ENCODE assay signal across 20 cellular contexts in genomic region chr6:35457907-35458306, GRCh38. TPM values are rescaled to one million over a fixed set of nuclear protein-coding genes. Genes with fewer than 3 reads are reported as not detected.
A peak's percentile ranks its signal among the peaks of the same experiment; 100 is the strongest.
DNase-seq lines count a peak whose midpoint lies in the region; ATAC-seq and TF ChIP-seq lines count a peak whose summit lies in the region.
"Had no signal": no experiment of that assay in that cellular context is flagged by ENCODE, and none has a peak within 500 bp of the region (broad histone marks: within the 10 kb centered on the region; RNA-seq: fewer than 3 reads in every experiment).

No MANE protein-coding gene starts in this region.

- peak in 1 of 2 experiments; percentile 32; a peak in 2 of 4 replicates for TF ChIP-seq CTCF in GM23338 (conservative IDR thresholded peaks at IDR 0.05; ENCODE audit: low read depth in 2 of 2)
- no peak for TF ChIP-seq CTCF in Loucy (conservative IDR thresholded peaks at IDR 0.05; ENCODE audit: low read length)
- TF ChIP-seq CTCF in endodermal cell (conservative IDR thresholded peaks at IDR 0.05) = peak; percentile 44
- TF ChIP-seq CTCF in neural progenitor cell (IDR thresholded peaks at IDR 0.05) = no peak

- H3F3A ChIP-seq in GM23338 (replicated peaks; ENCODE audit: low read depth) (no peaks in the 10 kb centered on the region), Loucy (ENCODE audit: low read depth) (no peaks in the 10 kb centered on the region), neural progenitor cell (ENCODE audit: low read depth) (peaks cover 13% of the 10 kb centered on the region)

- H3K27me3 ChIP-seq in GM23338 (ENCODE audit: insufficient read depth) (peaks cover 7% of the 10 kb centered on the region; the same call in 1 of the 2 replicates), Loucy (ENCODE audit: insufficient read depth, low read length, poor library complexity, severe bottlenecking) (no peaks in the 10 kb centered on the region), endodermal cell (ENCODE audit: control insufficient read depth, insufficient read depth, low read length, poor library complexity, severe bottlenecking) (no peaks in the 10 kb centered on the region), neural progenitor cell (peaks cover 6% of the 10 kb centered on the region)
- H3K27me3 ChIP-seq: BLaER1 had no signal

- H3K27ac ChIP-seq in GM23338 (ENCODE audit: low read depth) (no peak overlapping the region), endodermal cell (ENCODE audit: low read depth, low read length) (no peak overlapping the region), neural progenitor cell (no peak overlapping the region)
- H3K27ac ChIP-seq: BLaER1 had no signal

- DNase-seq in GM23338 (ENCODE audit: low spot score) = peak; percentile 24
- DNase-seq in endodermal cell = peak; percentile 50
- DNase-seq in neural progenitor cell (ENCODE audit: low spot score) = no peak
- no peak for DNase-seq in NCI-H1092 (lab: John Stamatoyannopoulos, UW)
- no peak for DNase-seq in KBM-7
- DNase-seq: CD4-positive, CD25-positive, alpha-beta regulatory T cell; DMS153; HCEC 1CT; IMR-90; MV-4-11; NCI-H1105 treated with DMSO at 0.1 percent for 48 hours; NCI-H2029; NCI-H2227 treated with DMSO at 0.1 percent for 48 hours; NCI-H510A; RPMI8226 had no signal

- H3K4me2 ChIP-seq in GM23338 (no peak overlapping the region), Loucy (ENCODE audit: low read depth, low read length, poor library complexity, severe bottlenecking) (no peak overlapping the region), neural progenitor cell (no peak overlapping the region)
- H3K4me2 ChIP-seq: BLaER1 had no signal

- H3K9me2 ChIP-seq in GM23338 (ENCODE audit: insufficient read depth) (no peaks in the 10 kb centered on the region), Loucy (replicated peaks; ENCODE audit: low read depth, low read length) (no peaks in the 10 kb centered on the region)

- H3K36me3 ChIP-seq in GM23338 (ENCODE audit: insufficient read depth) (0 out of 2 replicates have a peak, but pooled peaks cover 4% of the 10 kb centered on the region), Loucy (ENCODE audit: insufficient read depth, low read length) (no peaks in the 10 kb centered on the region; the same call in 1 of the 2 replicates), endodermal cell (ENCODE audit: control insufficient read depth, insufficient read depth, low read length) (peaks cover 25% of the 10 kb centered on the region), neural progenitor cell (no peaks in the 10 kb centered on the region)

- H3K27me3 Mint-ChIP-seq in GM23338 (ENCODE audit: insufficient read depth, low read depth, poor library complexity) (peaks cover 6% of the 10 kb centered on the region), endodermal cell (ENCODE audit: insufficient read depth) (peaks cover 8% of the 10 kb centered on the region), neural progenitor cell (ENCODE audit: insufficient read depth, low read depth) (peaks cover 5% of the 10 kb centered on the region)
- H3K27me3 Mint-ChIP-seq: CD4-positive, CD25-positive, alpha-beta regulatory T cell had no signal

- H4K20me1 ChIP-seq in GM23338 (replicated peaks; ENCODE audit: insufficient read depth) (no peaks in the 10 kb centered on the region; the same call in 1 of the 2 replicates), Loucy (ENCODE audit: insufficient read depth, low read length, poor library complexity, severe bottlenecking) (peaks cover 10% of the 10 kb centered on the region), neural progenitor cell (ENCODE audit: low read depth) (peaks cover 2% of the 10 kb centered on the region)
- H4K20me1 ChIP-seq: BLaER1 had no signal

- peak; percentile 21; the same call in 2 of the 3 replicates for ATAC-seq in GM23338
- no peak for ATAC-seq in GM21786 (IDR thresholded peaks at IDR 0.05; ENCODE audit: unreplicated experiment)

- 84 to 93% methylated on average over 2 to 4 of the region's 4 CpGs for WGBS in endodermal cell (ENCODE audit: insufficient coverage in 1 of 2, insufficient read length in 1 of 2), 2 experiments

- H3K9ac ChIP-seq in Loucy (ENCODE audit: low read depth, low read length, poor library complexity, severe bottlenecking) = peak overlapping the region; percentile 5
- H3K9ac ChIP-seq in endodermal cell (ENCODE audit: extremely low read depth, low read length, poor library complexity, severe bottlenecking) = no peak overlapping the region
- H3K9ac ChIP-seq in neural progenitor cell = no peak overlapping the region
- H3K9ac ChIP-seq: BLaER1 had no signal

- H3K9me3 ChIP-seq in Loucy (ENCODE audit: insufficient read depth, low read depth, low read length) (no peaks in the 10 kb centered on the region), endodermal cell (ENCODE audit: control insufficient read depth, low read length) (no peaks in the 10 kb centered on the region), neural progenitor cell (ENCODE audit: low read depth) (no peaks in the 10 kb centered on the region)
- H3K9me3 ChIP-seq: BLaER1 had no signal

- H3K4me1 ChIP-seq in GM23338 (ENCODE audit: insufficient read depth) (peaks cover 18% of the 10 kb centered on the region), Loucy (ENCODE audit: insufficient read depth, low read length, poor library complexity, severe bottlenecking) (peaks cover 19% of the 10 kb centered on the region), endodermal cell (ENCODE audit: control insufficient read depth, insufficient read depth, low read length) (peaks cover 6% of the 10 kb centered on the region), neural progenitor cell (peaks cover 20% of the 10 kb centered on the region)

- H3K4me3 ChIP-seq in GM23338 (no peak overlapping the region), Loucy (ENCODE audit: low read length, poor library complexity, severe bottlenecking) (no peak overlapping the region), endodermal cell (ENCODE audit: low read length) (no peak overlapping the region), neural progenitor cell (no peak overlapping the region)
- H3K4me3 ChIP-seq: BLaER1 had no signal

- H3K79me2 ChIP-seq in GM23338 (replicated peaks; ENCODE audit: insufficient read depth) (peaks cover 6% of the 10 kb centered on the region; the same call in 1 of the 2 replicates), Loucy (ENCODE audit: insufficient read depth, low read length) (peaks cover 27% of the 10 kb centered on the region), neural progenitor cell (ENCODE audit: low read depth) (no peaks in the 10 kb centered on the region)

- H2AFZ ChIP-seq in GM23338 (no peak overlapping the region), Loucy (ENCODE audit: low read length) (no peak overlapping the region), neural progenitor cell (replicated peaks) (no peak overlapping the region)

- in situ Hi-C loops in KBM-7 (cut with MboI; ENCODE audit: low pct_unique_long_range_greater_than_20kb, low sequenced_read_pairs) = no loop called here

- H3K36me3 Mint-ChIP-seq in GM23338 (ENCODE audit: low read depth) = peaks cover 51% of the 10 kb centered on the region
- H3K36me3 Mint-ChIP-seq in endodermal cell (ENCODE audit: low read depth) = peaks cover 37% of the 10 kb centered on the region
- peaks cover 21% of the 10 kb centered on the region for H3K36me3 Mint-ChIP-seq in neural progenitor cell

- no peak overlapping the region for H3K4me3 Mint-ChIP-seq in GM23338
- H3K4me3 Mint-ChIP-seq in endodermal cell = no peak overlapping the region
- no peak overlapping the region for H3K4me3 Mint-ChIP-seq in neural progenitor cell

- no peak overlapping the region for H3K27ac Mint-ChIP-seq in GM23338
- no peak overlapping the region for H3K27ac Mint-ChIP-seq in endodermal cell
- peak overlapping the region; percentile 79 for H3K27ac Mint-ChIP-seq in neural progenitor cell

- no peaks in the 10 kb centered on the region; the same call in 2 of the 3 replicates for H3K9me3 Mint-ChIP-seq in GM23338
- no peaks in the 10 kb centered on the region for H3K9me3 Mint-ChIP-seq in endodermal cell
- no peaks in the 10 kb centered on the region for H3K9me3 Mint-ChIP-seq in neural progenitor cell
- H3K9me3 Mint-ChIP-seq: CD4-positive, CD25-positive, alpha-beta regulatory T cell had no signal

- H3K4me1 Mint-ChIP-seq in GM23338 = peaks cover 26% of the 10 kb centered on the region
- peaks cover 16% of the 10 kb centered on the region for H3K4me1 Mint-ChIP-seq in endodermal cell
- peaks cover 26% of the 10 kb centered on the region for H3K4me1 Mint-ChIP-seq in neural progenitor cell

TF ChIP-seq in GM23338, 12 proteins besides CTCF, POLR2A, EP300 and RAD21 (continues in another document):
- TF ChIP-seq JUNB (IDR thresholded peaks at IDR 0.05; ENCODE audit: unreplicated experiment) = no peak

RNA-seq across cellular contexts. Expression of gene FANCE, which starts 5.8 kb away (rescaled TPM):
- total RNA-seq in GM23338 (2014; rRNA removed; shearing (Covaris generic)) = 18.5 and 25.5 TPM in 2 replicates
- polyA plus RNA-seq in GM23338 (2016; fragmentation: Nextera tagmentation; extraction: Ambion mirVana) = 5.4 and 6.5 TPM in 2 replicates
- total RNA-seq in endodermal cell (10 to 100 TPM; 13.5 to 16.4 TPM), neural progenitor cell (ENCODE audit: low replicate concordance) (9.3 and 23.9 TPM in 2 replicates)
- 13.3 TPM for polyA plus RNA-seq in endodermal cell (2013, experiment 1 of 2)
- polyA plus RNA-seq in endodermal cell (2013, experiment 2 of 2) = 14.2 TPM

RNA-seq across cellular contexts. Expression of gene RPL10A, which starts 10.3 kb away (rescaled TPM):
- 1,297 and 1,329 TPM in 2 replicates for total RNA-seq in GM23338 (2014; rRNA removed; shearing (Covaris generic))
- polyA plus RNA-seq in GM23338 (2016; fragmentation: Nextera tagmentation; extraction: Ambion mirVana) = 686 and 730 TPM in 2 replicates
- total RNA-seq in endodermal cell (1,000 to 10,000 TPM; 1,411 to 1,652 TPM), neural progenitor cell (ENCODE audit: low replicate concordance) (2,002 and 2,026 TPM in 2 replicates)
- 1,752 TPM for polyA plus RNA-seq in endodermal cell (2013, experiment 1 of 2)
- polyA plus RNA-seq in endodermal cell (2013, experiment 2 of 2) = 1,640 TPM

RNA-seq across cellular contexts. Expression of gene TEAD3, which starts 39.0 kb away (rescaled TPM):
- total RNA-seq in GM23338 (2014; rRNA removed; shearing (Covaris generic)) = 26.5 and 26.7 TPM in 2 replicates
- polyA plus RNA-seq in GM23338 (2016; fragmentation: Nextera tagmentation; extraction: Ambion mirVana) = 15.0 and 15.6 TPM in 2 replicates
- 10 to 100 TPM; 22.7 to 29.2 TPM for total RNA-seq in endodermal cell
- 32.4 TPM for polyA plus RNA-seq in endodermal cell (2013, experiment 1 of 2)
- polyA plus RNA-seq in endodermal cell (2013, experiment 2 of 2) = 30.3 TPM
- 9.7 and 23.5 TPM in 2 replicates for total RNA-seq in neural progenitor cell (ENCODE audit: low replicate concordance)
- total RNA-seq: CD4-positive, CD25-positive, alpha-beta regulatory T cell had no signal

RNA-seq across cellular contexts. Expression of gene TULP1, which starts 54.8 kb away (rescaled TPM):
- total RNA-seq in GM23338 (2014; rRNA removed; shearing (Covaris generic)) = 1.3 and 3.0 TPM in 2 replicates
- 3.8 and 7.1 TPM in 2 replicates for polyA plus RNA-seq in GM23338 (2016; fragmentation: Nextera tagmentation; extraction: Ambion mirVana)
- 1 to 10 TPM in 1 of 2 donors, under 1 TPM in 1; 0.29 to 4.0 TPM for total RNA-seq in endodermal cell
- 0.25 TPM for polyA plus RNA-seq in endodermal cell (2013, experiment 1 of 2)
- polyA plus RNA-seq in endodermal cell (2013, experiment 2 of 2) = 0.12 TPM
- total RNA-seq in neural progenitor cell (ENCODE audit: low replicate concordance) = 0.46 TPM in 1 of 2 replicates, not detected in the other
- total RNA-seq: CD4-positive, CD25-positive, alpha-beta regulatory T cell; IMR-90; M059J had no signal
- polyA plus RNA-seq: AG04450; CD4-positive, CD25-positive, alpha-beta regulatory T cell; IMR-90 had no signal

Comparison
In these comparisons a context has a peak if more than half of its experiments do, and no peak if none do; other contexts are left out.
1. DNase-seq: peak in GM23338 (single experiment) and endodermal cell (single experiment); none in neural progenitor cell (single experiment), NCI-H1092 (single experiment) and KBM-7 (single experiment).